Comparison of ENCODE assay signal across 8 cellular contexts in the genomic region with DNA sequence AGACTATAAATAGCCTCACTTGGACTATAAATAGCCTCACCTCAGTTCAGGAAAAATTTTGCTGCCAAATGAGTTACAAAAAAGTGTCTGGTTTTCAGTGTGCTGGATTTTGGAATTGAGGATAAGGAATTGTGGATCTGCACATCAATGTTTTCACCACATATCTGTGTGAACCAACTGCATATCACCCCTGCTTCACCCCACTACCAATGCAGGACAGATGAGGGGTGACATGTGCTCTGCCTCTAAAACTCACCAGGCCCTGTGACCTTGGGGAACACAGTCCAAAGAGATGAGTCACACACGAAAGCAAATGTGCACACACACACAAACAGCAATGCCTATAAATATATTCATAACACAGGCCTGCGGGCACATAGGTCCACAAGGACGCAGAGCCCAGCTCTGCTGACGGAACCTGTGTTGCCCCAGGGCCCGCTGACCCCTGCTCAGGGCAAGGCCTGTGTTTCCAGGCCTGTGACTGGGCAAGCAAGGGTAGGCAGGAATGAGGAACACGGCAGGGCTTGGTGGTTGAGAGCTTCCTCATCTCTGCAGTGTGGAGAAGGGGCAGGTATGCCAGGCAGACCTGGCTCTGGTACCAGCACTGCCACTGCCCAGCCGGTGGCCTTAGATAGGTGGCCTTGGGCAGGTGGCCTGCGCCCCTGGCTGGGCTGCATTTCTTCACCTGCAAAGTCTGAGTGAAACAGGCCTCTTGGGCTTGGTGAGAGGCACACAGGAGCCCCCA.
DNase-seq lines count a peak whose midpoint lies in the region; ATAC-seq and TF ChIP-seq lines count a peak whose summit lies in the region.

No MANE protein-coding gene starts in this region.

- H3K4me3 ChIP-seq in cardiac muscle cell: no peak overlapping the region

- H3K9me3 ChIP-seq in T-helper 17 cell (ENCODE audit: control insufficient read depth, low read length, poor library complexity, severe bottlenecking): no peaks in the 10 kb centered on the region
- H3K9me3 ChIP-seq in cardiac muscle cell (ENCODE audit: low read depth): no peaks in the 10 kb centered on the region

- H3K4me3 Mint-ChIP-seq in T-helper 17 cell: peak overlapping the region; percentile 31

- DNase-seq in SIG-M5 treated with dmso at 0.1 percent for 504 hours (lab: John Stamatoyannopoulos, UW; ENCODE audit: unreplicated experiment) (peak; percentile 72), SIG-M5 (lab: John Stamatoyannopoulos, UW) (no peak), T-helper 17 cell (no peak), cardiac muscle cell (ENCODE audit: low read depth in 1 of 2, low spot score in 1 of 2) (peak in 1 of 2 donors; percentile 50), substantia nigra (lab: John Stamatoyannopoulos, UW) (peak in 7 of 49 donors; percentile 14 to 63 (median 46)), midbrain (lab: John Stamatoyannopoulos, UW) (no peak)
- DNase-seq in activated naive CD4-positive, alpha-beta T cell treated with Interleukin-2 at 50 U/mL for 16 hours: no peak
- DNase-seq in activated CD4-positive, alpha-beta T cell treated with anti-CD3 and anti-CD28 coated beads, Interleukin-2, amount 50 U/mL, for 48 hours: no peak

- H3K36me3 ChIP-seq in cardiac muscle cell: no peaks in the 10 kb centered on the region

- H3K27ac ChIP-seq in cardiac muscle cell (peak overlapping the region; percentile 76), substantia nigra (ENCODE audit: low read depth, low read length, poor library complexity, severe bottlenecking) (peak overlapping the region; percentile 42)

- no peak overlapping the region for H3K27ac Mint-ChIP-seq in T-helper 17 cell

- H3K36me3 Mint-ChIP-seq in T-helper 17 cell (ENCODE audit: low read depth): no peaks in the 10 kb centered on the region

- H3K27me3 Mint-ChIP-seq in T-helper 17 cell: no peaks in the 10 kb centered on the region

- ATAC-seq in T-helper 17 cell: no peak

- peaks cover 15% of the 10 kb centered on the region for H3K4me1 Mint-ChIP-seq in T-helper 17 cell

- H3K4me1 ChIP-seq in cardiac muscle cell (ENCODE audit: low read depth): peaks cover 45% of the 10 kb centered on the region

- TF ChIP-seq CTCF in cardiac muscle cell (IDR thresholded peaks at IDR 0.05; ENCODE audit: low read depth, low read length): no peak

- no peaks in the 10 kb centered on the region for H3K27me3 ChIP-seq in cardiac muscle cell
